1 cellular context compared by ENCODE assay signal in genomic region chr4:94897023-94897422, GRCh38.
TF ChIP-seq lines count a peak whose summit lies in the region.

No MANE protein-coding gene starts in this region.

TF ChIP-seq in HepG2, 621 proteins besides CTCF, POLR2A, EP300 and RAD21 (continued from another document):
- TF ChIP-seq ZNF318 (CRISPR knock-in tag; IDR thresholded peaks at IDR 0.05): no peak
- no peak for TF ChIP-seq TRIM24 (CRISPR knock-in tag; IDR thresholded peaks at IDR 0.05)
- peak; percentile 21; the same call in 1 of the 2 replicates for TF ChIP-seq ISL2 (CRISPR knock-in tag; IDR thresholded peaks at IDR 0.05)
- TF ChIP-seq ZNF17 (CRISPR knock-in tag; IDR thresholded peaks at IDR 0.05): no peak
- no peak for TF ChIP-seq ZNF614 (CRISPR knock-in tag; IDR thresholded peaks at IDR 0.05; ENCODE audit: borderline replicate concordance)
- no peak for TF ChIP-seq U2AF1 (optimal IDR thresholded peaks at IDR 0.05; ENCODE audit: low read depth, low read length)
- no peak for TF ChIP-seq RARG (CRISPR knock-in tag; IDR thresholded peaks at IDR 0.05; ENCODE audit: low read depth)
- no peak for TF ChIP-seq ZNF720 (CRISPR knock-in tag; IDR thresholded peaks at IDR 0.05)
- TF ChIP-seq PRDM15 (CRISPR knock-in tag; IDR thresholded peaks at IDR 0.05): no peak
- no peak for TF ChIP-seq ZBTB8A (CRISPR knock-in tag; IDR thresholded peaks at IDR 0.05; ENCODE audit: borderline replicate concordance, low read depth)
- TF ChIP-seq E2F5 (CRISPR knock-in tag; conservative IDR thresholded peaks at IDR 0.05): no peak
- no peak for TF ChIP-seq SMC3 (IDR thresholded peaks at IDR 0.05; ENCODE audit: low read length)
- no peak for TF ChIP-seq SNAPC2 (CRISPR knock-in tag; IDR thresholded peaks at IDR 0.05)
- TF ChIP-seq PLRG1 (conservative IDR thresholded peaks at IDR 0.05): no peak
- TF ChIP-seq ZNF138 (CRISPR knock-in tag; IDR thresholded peaks at IDR 0.05; ENCODE audit: low read depth): no peak
- no peak for TF ChIP-seq HOXA5 (CRISPR knock-in tag; IDR thresholded peaks at IDR 0.05)
- TF ChIP-seq PCBP1 (IDR thresholded peaks at IDR 0.05; ENCODE audit: borderline replicate concordance, low read depth, low read length): no peak
- no peak for TF ChIP-seq ZNF670 (CRISPR knock-in tag; IDR thresholded peaks at IDR 0.05; ENCODE audit: borderline replicate concordance)
- TF ChIP-seq ZNF292 (CRISPR knock-in tag; IDR thresholded peaks at IDR 0.05; ENCODE audit: borderline replicate concordance, low read depth): no peak
- TF ChIP-seq MLX (CRISPR knock-in tag; IDR thresholded peaks at IDR 0.05): 0 out of 2 replicates have a peak, but pooled peaks have one; percentile 39
- TF ChIP-seq YY1 (IDR thresholded peaks at IDR 0.05; ENCODE audit: insufficient read depth, insufficient replicate concordance, low read depth, low read length): no peak
- TF ChIP-seq ZNF263 (CRISPR knock-in tag; IDR thresholded peaks at IDR 0.05): peak; percentile 75
- no peak for TF ChIP-seq ZNF160 (CRISPR knock-in tag; IDR thresholded peaks at IDR 0.05)
- no peak for TF ChIP-seq FOXM1 (CRISPR knock-in tag; IDR thresholded peaks at IDR 0.05)
- no peak for TF ChIP-seq ZNF414 (CRISPR knock-in tag; IDR thresholded peaks at IDR 0.05)
- TF ChIP-seq ZFP90 (CRISPR knock-in tag; IDR thresholded peaks at IDR 0.05; ENCODE audit: borderline replicate concordance): no peak
- no peak for TF ChIP-seq ATF4 (CRISPR knock-in tag; IDR thresholded peaks at IDR 0.05)
- no peak for TF ChIP-seq CEBPB (IDR thresholded peaks at IDR 0.05; ENCODE audit: borderline replicate concordance, low read depth, low read length)
- no peak for TF ChIP-seq GTF3A (CRISPR knock-in tag; conservative IDR thresholded peaks at IDR 0.05)
- TF ChIP-seq PHF21A (CRISPR knock-in tag; IDR thresholded peaks at IDR 0.05): peak; percentile 46; the same call in 1 of the 2 replicates
- no peak for TF ChIP-seq ZNF260 (CRISPR knock-in tag; IDR thresholded peaks at IDR 0.05; ENCODE audit: borderline replicate concordance, low read depth)
- TF ChIP-seq GLI4 (CRISPR knock-in tag; IDR thresholded peaks at IDR 0.05; ENCODE audit: borderline replicate concordance): no peak
- no peak for TF ChIP-seq ZNF773 (CRISPR knock-in tag; IDR thresholded peaks at IDR 0.05; ENCODE audit: borderline replicate concordance)
